ENCODE assay signal across 11 cellular contexts in the genomic region with DNA sequence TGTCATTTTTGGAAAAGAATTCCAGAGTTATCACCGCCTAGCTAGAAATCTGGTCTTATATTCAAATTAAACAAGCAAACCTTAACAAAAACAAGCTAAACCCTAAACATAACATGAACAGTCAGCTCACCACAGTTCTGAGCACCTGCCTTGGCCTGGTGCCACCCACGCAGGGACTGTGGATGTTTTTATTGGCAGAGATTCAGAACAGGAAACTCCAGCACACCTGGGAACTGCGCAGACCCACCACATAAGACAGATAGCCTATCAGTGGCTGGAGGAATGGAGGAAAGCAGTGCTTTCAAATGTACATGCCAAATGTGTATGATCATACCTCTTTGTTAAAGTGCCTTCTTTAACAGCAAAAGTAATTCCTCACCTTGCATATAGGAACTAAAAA. TPM values are rescaled to one million over a fixed set of nuclear protein-coding genes. Genes with fewer than 3 reads are reported as not detected.
DNase-seq lines count a peak whose midpoint lies in the region; ATAC-seq and TF ChIP-seq lines count a peak whose summit lies in the region.
"Had no signal": no experiment of that assay in that cellular context is flagged by ENCODE, and none has a peak within 500 bp of the region (broad histone marks: within the 10 kb centered on the region; RNA-seq: fewer than 3 reads in every experiment).

No MANE protein-coding gene starts in this region.

- no peaks in the 10 kb centered on the region for H3K9me3 ChIP-seq in left lung

- no peaks in the 10 kb centered on the region for H3K27me3 Mint-ChIP-seq in Calu3 (ENCODE audit: unreplicated experiment)

- H3K27ac Mint-ChIP-seq in Calu3 (ENCODE audit: unreplicated experiment), result no peak overlapping the region

- H3K9me3 Mint-ChIP-seq in Calu3 (ENCODE audit: low read depth, unreplicated experiment), result no peaks in the 10 kb centered on the region

- H3K4me3 ChIP-seq in left lung (no peak overlapping the region), H7 (ENCODE audit: insufficient read depth, low read depth, low read length) (no peak overlapping the region)
- H3K4me3 ChIP-seq: cardiac muscle cell, SK-N-MC had no signal

- TF ChIP-seq CTCF in Calu3 (IDR thresholded peaks at IDR 0.05; ENCODE audit: unreplicated experiment), result no peak
- TF ChIP-seq CTCF in left lung (IDR thresholded peaks at IDR 0.05), result no peak

- intact Hi-C loops in Calu3 (cut with micrococcal nuclease; ENCODE audit: unreplicated experiment) (no loop called here), left lung (cut with DNase I) (no loop called here)

- H3K27me3 ChIP-seq in left lung (no peaks in the 10 kb centered on the region), H7 (ENCODE audit: control insufficient read depth, insufficient read depth, low read length) (no peaks in the 10 kb centered on the region)
- H3K27me3 ChIP-seq: cardiac muscle cell had no signal

- CTCF ChIA-PET in Calu3 (lab: Charles Lee), result interaction anchor here (0.8 to 0.9 kb wide), 3 partner anchors 9 to 39 kb away, joined by 3 to 4 read pairs (median 4); no protein-coding TSS in a partner anchor

- DNase-seq in Calu3 (peak; percentile 86), NCI-H2029 (lab: John Stamatoyannopoulos, UW) (peak; percentile 90), left lung (no peak), H7 (no peak), NCI-H446 treated with DMSO at 0.1 percent for 48 hours (lab: John Stamatoyannopoulos, UW) (no peak), Kasumi-1 (lab: John Stamatoyannopoulos, UW) (no peak)
- DNase-seq in activated CD4-positive, alpha-beta T cell treated with anti-CD3 and anti-CD28 coated beads, Interleukin-2, amount 50 U/mL, for 48 hours, result peak; percentile 5 to 14

- no TSS peak for BruUV-seq in Calu3 (replicated peaks; lab: Mats Ljungman, UMichigan)

- no peaks in the 10 kb centered on the region for H3K36me3 Mint-ChIP-seq in Calu3 (ENCODE audit: insufficient read depth, unreplicated experiment)

- H3K27ac ChIP-seq in left lung, result no peak overlapping the region
- H3K27ac ChIP-seq: cardiac muscle cell, HL-60, SK-N-MC had no signal

- no peaks in the 10 kb centered on the region for H3K36me3 ChIP-seq in left lung
- H3K36me3 ChIP-seq in H7 (replicated peaks; ENCODE audit: control insufficient read depth, insufficient read depth, low read length), result no peaks in the 10 kb centered on the region
- H3K36me3 ChIP-seq: cardiac muscle cell had no signal

- no peak overlapping the region for H3K4me3 Mint-ChIP-seq in Calu3 (ENCODE audit: low read depth, unreplicated experiment)

- peaks cover 9% of the 10 kb centered on the region for H3K4me1 Mint-ChIP-seq in Calu3 (ENCODE audit: low read depth, unreplicated experiment)

- ATAC-seq in left lung, result peak; percentile 83
- ATAC-seq in GM18873 (IDR thresholded peaks at IDR 0.05; ENCODE audit: low FRiP score, unreplicated experiment), result no peak

- no peaks in the 10 kb centered on the region for H3K4me1 ChIP-seq in left lung

RNA-seq across cellular contexts. Expression of gene SLC16A10, which starts 8.9 kb away (rescaled TPM):
- total RNA-seq in Calu3 (2022) (2.6 TPM in 2 replicates), left lung (1 to 10 TPM; 7.2 to 8.5 TPM)
- total RNA-seq in H7 (2014; rRNA removed; shearing (Covaris generic)), result 5.1 and 7.9 TPM in 2 replicates

Comparison
In these comparisons a context has a peak if more than half of its experiments do, and no peak if none do; other contexts are left out.
1. DNase-seq: peak in Calu3 (single experiment), NCI-H2029 (single experiment) and activated CD4-positive, alpha-beta T cell treated with anti-CD3 and anti-CD28 coated beads, Interleukin-2, amount 50 U/mL, for 48 hours (2 of 2); none in left lung (0 of 2), H7 (single experiment), NCI-H446 treated with DMSO at 0.1 percent for 48 hours (single experiment) and Kasumi-1 (0 of 2).